In the genomic region with DNA sequence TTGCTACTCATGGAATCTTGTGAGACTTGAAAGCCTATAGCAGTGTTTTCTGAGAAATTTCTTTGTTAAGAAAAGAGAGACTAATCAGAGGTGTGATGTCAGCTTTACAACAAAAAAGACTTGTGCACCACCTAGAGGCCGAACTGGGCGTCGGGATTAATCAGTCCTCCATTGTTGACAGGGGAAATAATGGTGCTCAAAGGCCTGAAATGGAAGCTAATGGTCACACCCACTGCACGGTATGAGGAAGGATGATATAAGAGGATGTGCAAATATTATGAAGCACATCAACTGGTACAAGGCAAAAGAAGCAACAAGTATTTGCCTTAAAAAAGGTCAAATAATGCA, we compare ENCODE assay signal across 2 cellular contexts.
A peak's percentile ranks its signal among the peaks of the same experiment; 100 is the strongest.
TF ChIP-seq lines count a peak whose summit lies in the region.

No MANE protein-coding gene starts in this region.

TF ChIP-seq in GM23338, 12 proteins besides CTCF, POLR2A, EP300 and RAD21:
- TF ChIP-seq NANOG (IDR thresholded peaks at IDR 0.05; ENCODE audit: borderline replicate concordance) (no peak), CREB1 (CRISPR knock-in tag; IDR thresholded peaks at IDR 0.05; ENCODE audit: low read depth) (peak; percentile 11; the same call in 1 of the 2 replicates)

TF ChIP-seq in IMR-90, 13 proteins besides CTCF, POLR2A, EP300 and RAD21:
- TF ChIP-seq RCOR1 (IDR thresholded peaks at IDR 0.05; ENCODE audit: insufficient replicate concordance, low read length) (no peak), SMC3 (IDR thresholded peaks at IDR 0.05; ENCODE audit: low read depth, low read length) (peak; percentile 47), CHD1 (IDR thresholded peaks at IDR 0.05; ENCODE audit: low read depth, low read length) (no peak)
TF ChIP-seq in IMR-90: peak in this region for 1.
